8 cellular contexts compared by ENCODE assay signal in the genomic region with DNA sequence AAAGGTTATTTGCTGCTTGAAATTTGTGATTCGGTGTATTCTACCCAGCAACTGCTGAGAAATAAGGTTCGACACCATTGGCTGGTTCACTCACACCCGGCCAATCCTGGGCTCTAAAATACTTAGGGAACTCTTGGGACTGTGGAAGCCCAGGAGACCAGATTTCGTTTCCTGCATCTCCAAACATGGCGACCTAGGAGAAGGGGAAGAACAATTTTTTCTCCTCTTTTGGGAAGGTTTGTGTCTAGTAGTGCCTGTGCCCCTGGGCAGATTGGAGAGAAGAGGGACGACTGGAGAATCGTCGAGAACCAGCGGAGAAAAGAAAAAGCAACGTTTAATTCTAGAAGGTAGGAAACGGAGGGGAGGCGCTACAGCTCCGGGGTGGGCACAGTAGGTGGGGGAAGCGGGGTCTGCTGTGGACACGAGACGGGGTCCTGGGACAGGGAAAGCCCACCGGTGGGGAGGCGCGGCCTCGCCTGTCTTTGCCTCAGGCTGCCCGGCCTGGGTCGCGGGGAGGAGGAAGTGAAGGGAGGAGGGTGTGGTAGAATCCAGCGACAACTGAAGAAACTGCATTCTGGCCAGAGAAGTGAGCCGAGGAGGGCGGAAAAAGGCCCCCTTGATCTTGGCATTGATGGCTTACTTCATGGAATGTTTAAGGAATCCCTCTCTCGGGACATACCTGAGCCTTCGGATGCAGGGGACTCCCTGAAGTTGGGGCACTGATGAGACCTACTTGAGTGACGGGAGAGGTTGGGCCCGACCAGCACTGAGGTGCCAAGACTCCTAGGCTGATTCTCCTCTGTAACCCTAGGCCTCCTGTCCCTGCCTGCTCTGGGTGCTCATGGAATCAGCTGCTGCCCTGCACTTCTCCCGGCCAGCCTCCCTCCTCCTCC. TPM values are rescaled to one million over a fixed set of nuclear protein-coding genes. Genes with fewer than 3 reads are reported as not detected.
DNase-seq lines count a peak whose midpoint lies in the region; ATAC-seq, FAIRE-seq and TF ChIP-seq lines count a peak whose summit lies in the region.

A gene (plus strand): TSS at position 160 of the 893 bp plus-strand sequence. CDS start 682 bp downstream, at position 842.

- no peaks in the 10 kb centered on the region for H3K9me3 Mint-ChIP-seq in chondrocyte (ENCODE audit: low read depth)

- H3K9me3 ChIP-seq in keratinocyte (ENCODE audit: control insufficient read depth, low read depth, low read length), result no peaks in the 10 kb centered on the region

- H3K27me3 ChIP-seq in keratinocyte (ENCODE audit: control insufficient read depth, extremely low read depth, insufficient read depth, low read length), result no peaks in the 10 kb centered on the region

- peak within 1 kb of the TSS; percentile 99 for H3K4me3 Mint-ChIP-seq in chondrocyte (ENCODE audit: unreplicated experiment)

- H3K79me2 ChIP-seq in keratinocyte (ENCODE audit: control insufficient read depth, insufficient read depth, low read length), result peaks cover 32% of the 10 kb centered on the region

- TF ChIP-seq CTCF in chondrocyte (IDR thresholded peaks at IDR 0.05), result peak; percentile 49
- no peak for TF ChIP-seq CTCF in keratinocyte (optimal IDR thresholded peaks at IDR 0.05 in 1 of 3, IDR thresholded peaks at IDR 0.05 in 1 of 3, conservative IDR thresholded peaks at IDR 0.05 in 1 of 3; ENCODE audit: extremely low read depth in 1 of 3, insufficient read depth in 2 of 3, low read length in 3 of 3)

- H3K4me2 ChIP-seq in keratinocyte (ENCODE audit: control insufficient read depth, extremely low read depth, insufficient read depth, low read depth, low read length), result peak within 1 kb of the TSS; percentile 91

- peaks cover 58% of the 10 kb centered on the region for H3K4me1 Mint-ChIP-seq in chondrocyte (ENCODE audit: low read depth)

- peak within 1 kb of the TSS; percentile 97 for H3K9ac ChIP-seq in keratinocyte (ENCODE audit: control insufficient read depth, extremely low read depth, insufficient read depth, low read length)

- H4K20me1 ChIP-seq in keratinocyte (ENCODE audit: control insufficient read depth, extremely low read depth, insufficient read depth, low read length), result no peaks in the 10 kb centered on the region

- peak; percentile 93 to 96 for DNase-seq in AML-193 (lab: John Stamatoyannopoulos, UW)
- peak; percentile 81 to 91 for DNase-seq in NCI-H446 (lab: John Stamatoyannopoulos, UW)
- DNase-seq in activated CD4-positive, CD25-positive, alpha-beta regulatory T cell treated with anti-CD3 and anti-CD28 coated beads, Interleukin-2, amount 50 U/mL, for 16 hours (ENCODE audit: low read depth, low spot score), result peak; percentile 50
- DNase-seq in chondrocyte (ENCODE audit: low spot score), result no peak
- DNase-seq in keratinocyte (ENCODE audit: low read depth, low spot score), result peak; percentile 60
- peak; percentile 42 for DNase-seq in stimulated activated CD4-positive, alpha-beta T cell treated with anti-CD3 and anti-CD28 coated beads, Interleukin-12 subunit alpha, Interleukin-12 subunit beta, amount 100 ng/mL, for 4 hours

- ATAC-seq in GM19043 (IDR thresholded peaks at IDR 0.05; ENCODE audit: low read depth, unreplicated experiment) (peak; percentile 98), HG03354 (IDR thresholded peaks at IDR 0.05; ENCODE audit: poor library complexity, severe bottlenecking, unreplicated experiment) (peak; percentile 96)

- dilution Hi-C loops in keratinocyte (cut with MboI; ENCODE audit: extremely low pct_ligation_motif_present, low sequenced_read_pairs), result no loop called here

- peaks cover 14% of the 10 kb centered on the region for H3K4me1 ChIP-seq in keratinocyte (ENCODE audit: control insufficient read depth, extremely low read depth, insufficient read depth, low read length)

- peaks cover 31% of the 10 kb centered on the region for H3K36me3 Mint-ChIP-seq in chondrocyte (ENCODE audit: low read depth)

- H2AFZ ChIP-seq in keratinocyte (ENCODE audit: control insufficient read depth, low read length), result peak within 1 kb of the TSS; percentile 98

- H3K36me3 ChIP-seq in keratinocyte (ENCODE audit: control insufficient read depth in 2 of 2, extremely low read depth in 1 of 2, insufficient read depth in 2 of 2, low read length in 2 of 2), result peaks cover 10 to 14% of the 10 kb centered on the region in 2 experiments

- peak; percentile 79 for FAIRE-seq in keratinocyte (lab: Jason Lieb, UNC)

- H3K9me1 ChIP-seq in keratinocyte (ENCODE audit: control insufficient read depth, extremely low read depth, insufficient read depth, low read length), result no peaks in the 10 kb centered on the region

- H3K4me3 ChIP-seq in keratinocyte (ENCODE audit: control insufficient read depth in 2 of 3, extremely low read depth in 1 of 3, insufficient read depth in 2 of 3, low read depth in 1 of 3, low read length in 3 of 3), result peak within 1 kb of the TSS; percentile 89 to 96 (median 94)

- no peaks in the 10 kb centered on the region for H3K27me3 Mint-ChIP-seq in chondrocyte (ENCODE audit: low read depth)

- H3K27ac Mint-ChIP-seq in chondrocyte (ENCODE audit: unreplicated experiment), result peak within 1 kb of the TSS; percentile 100

- H3K27ac ChIP-seq in keratinocyte (ENCODE audit: control insufficient read depth, insufficient read depth, low read length), result peak within 1 kb of the TSS; percentile 95

RNA-seq across cellular contexts. Expression of the gene that starts here (rescaled TPM):
- 28.3 to 33.6 TPM (median 33.3 TPM) in 3 replicates for total RNA-seq in chondrocyte
- polyA plus RNA-seq in keratinocyte, result 12.5 to 14.7 TPM (median 13.9 TPM) in 3 replicates
- 8.2 TPM for polyA plus RNA-seq in keratinocyte (2011; ENCODE audit: low read depth)
- polyA plus RNA-seq in keratinocyte (2011; cell fraction: cytosol; rRNA removed), result 5.1 and 5.6 TPM in 2 replicates
- polyA plus RNA-seq in keratinocyte (2011; cell fraction: nucleus; rRNA removed), result 36.3 and 39.5 TPM in 2 replicates
- polyA plus RNA-seq in keratinocyte (2012; ENCODE audit: low replicate concordance), result 9.0 and 11.2 TPM in 2 replicates
- polyA minus RNA-seq in keratinocyte, result 6.4 to 8.5 TPM (median 7.4 TPM) in 3 replicates
- polyA minus RNA-seq in keratinocyte (2011; cell fraction: cytosol; rRNA and poly(A)+ RNA removed), result 2.7 TPM
- 10.4 and 13.5 TPM in 2 replicates for polyA minus RNA-seq in keratinocyte (2011; cell fraction: nucleus; rRNA and poly(A)+ RNA removed)
